In genomic region chr7:21851445-21852043, GRCh38 we compare ENCODE assay signal across 19 cellular contexts.
A peak's percentile ranks its signal among the peaks of the same experiment; 100 is the strongest.
DNase-seq lines count a peak whose midpoint lies in the region; ATAC-seq and TF ChIP-seq lines count a peak whose summit lies in the region.
"Had no signal": no experiment of that assay in that cellular context is flagged by ENCODE, and none has a peak within 500 bp of the region (broad histone marks: within the 10 kb centered on the region; RNA-seq: fewer than 3 reads in every experiment).

No MANE protein-coding gene starts in this region.

- TF ChIP-seq CTCF in Loucy (conservative IDR thresholded peaks at IDR 0.05; ENCODE audit: low read length) (no peak), neural crest cell (conservative IDR thresholded peaks at IDR 0.05) (no peak)

- H3K36me3 ChIP-seq in Loucy (ENCODE audit: insufficient read depth, low read length): no peaks in the 10 kb centered on the region
- H3K36me3 ChIP-seq: adrenal gland had no signal

- peaks cover 2% of the 10 kb centered on the region for H3K9me3 Mint-ChIP-seq in activated CD4-positive, alpha-beta T cell treated with anti-CD3 and anti-CD28 coated beads, Interleukin-2, amount 10 ng/mL, durations not matched to agents 7 days and 5 days
- H3K9me3 Mint-ChIP-seq in activated naive CD8-positive, alpha-beta T cell treated with anti-CD3 and anti-CD28 coated beads, Interleukin-2, amount 50 U/mL, for 24 hours: peaks cover 5% of the 10 kb centered on the region
- H3K9me3 Mint-ChIP-seq in neural crest cell: no peaks in the 10 kb centered on the region

- DNase-seq in activated CD4-positive, alpha-beta T cell treated with anti-CD3 and anti-CD28 coated beads, Interleukin-2, amount 10 ng/mL, durations not matched to agents 7 days and 5 days: no peak
- no peak for DNase-seq in activated CD4-positive, alpha-beta T cell treated with anti-CD3 and anti-CD28 coated beads, Interleukin-2, amount 50 U/mL, for 1 hour
- DNase-seq in activated naive CD8-positive, alpha-beta T cell treated with anti-CD3 and anti-CD28 coated beads, Interleukin-2, amount 50 U/mL, for 24 hours: no peak
- DNase-seq in neural crest cell (ENCODE audit: low read depth, low spot score): no peak
- DNase-seq in activated CD4-positive, CD25-positive, alpha-beta regulatory T cell treated with anti-CD3 and anti-CD28 coated beads, Interleukin-2, amount 50 U/mL, for 72 hours: no peak
- DNase-seq: activated CD8-positive, alpha-beta memory T cell treated with anti-CD3 and anti-CD28 coated beads, Interleukin-2, amount 50 U/mL, for 4 hours; foreskin melanocyte; KBM-7; natural killer cell; NCI-H1105 treated with DMSO at 0.1 percent for 48 hours; NCI-H2171; NCI-H774; PC-9 had no signal

- peak overlapping the region; percentile 93 for H3K27ac Mint-ChIP-seq in activated CD4-positive, alpha-beta T cell treated with anti-CD3 and anti-CD28 coated beads, Interleukin-2, amount 10 ng/mL, durations not matched to agents 7 days and 5 days
- H3K27ac Mint-ChIP-seq in activated naive CD8-positive, alpha-beta T cell treated with anti-CD3 and anti-CD28 coated beads, Interleukin-2, amount 50 U/mL, for 24 hours: peak overlapping the region; percentile 29
- H3K27ac Mint-ChIP-seq in neural crest cell (ENCODE audit: unreplicated experiment): peak overlapping the region; percentile 74

- CTCF ChIA-PET in activated CD4-positive, alpha-beta T cell treated with anti-CD3 and anti-CD28 coated beads, Interleukin-2, amount 10 ng/mL, durations not matched to agents 7 days and 5 days (lab: Charles Lee): no interaction called here

- H3K4me2 ChIP-seq in Loucy (ENCODE audit: low read depth, low read length, poor library complexity, severe bottlenecking): peak overlapping the region; percentile 72
- H3K4me2 ChIP-seq: PC-9 had no signal

- H3K4me3 ChIP-seq in Loucy (ENCODE audit: low read length, poor library complexity, severe bottlenecking): peak overlapping the region; percentile 57
- H3K4me3 ChIP-seq: adrenal gland, GM12878, lung, PC-9 had no signal

- peak overlapping the region; percentile 76 for H2AFZ ChIP-seq in Loucy (ENCODE audit: low read length)
- H2AFZ ChIP-seq: PC-9 had no signal

- POLR2A ChIA-PET in activated CD4-positive, alpha-beta T cell treated with anti-CD3 and anti-CD28 coated beads, Interleukin-2, amount 10 ng/mL, durations not matched to agents 7 days and 5 days (lab: Charles Lee): no interaction called here

- no peaks in the 10 kb centered on the region for H3K9me2 ChIP-seq in Loucy (replicated peaks; ENCODE audit: low read depth, low read length)

- no peaks in the 10 kb centered on the region for H3F3A ChIP-seq in Loucy (ENCODE audit: low read depth)

- peaks cover 1% of the 10 kb centered on the region for H3K36me3 Mint-ChIP-seq in activated CD4-positive, alpha-beta T cell treated with anti-CD3 and anti-CD28 coated beads, Interleukin-2, amount 10 ng/mL, durations not matched to agents 7 days and 5 days (ENCODE audit: low read depth)
- no peaks in the 10 kb centered on the region for H3K36me3 Mint-ChIP-seq in activated naive CD8-positive, alpha-beta T cell treated with anti-CD3 and anti-CD28 coated beads, Interleukin-2, amount 50 U/mL, for 24 hours (ENCODE audit: low read depth)
- H3K36me3 Mint-ChIP-seq in neural crest cell (ENCODE audit: low read depth): no peaks in the 10 kb centered on the region
- H3K36me3 Mint-ChIP-seq: natural killer cell had no signal

- no peak for ATAC-seq in activated naive CD8-positive, alpha-beta T cell treated with anti-CD3 and anti-CD28 coated beads, Interleukin-2, amount 50 U/mL, for 24 hours
- ATAC-seq in GM18867 (IDR thresholded peaks at IDR 0.05; ENCODE audit: unreplicated experiment) (no peak), HG02623 (IDR thresholded peaks at IDR 0.05; ENCODE audit: unreplicated experiment) (no peak)
- ATAC-seq: GM12878, natural killer cell had no signal

- peaks cover 2% of the 10 kb centered on the region for H3K27me3 Mint-ChIP-seq in activated CD4-positive, alpha-beta T cell treated with anti-CD3 and anti-CD28 coated beads, Interleukin-2, amount 10 ng/mL, durations not matched to agents 7 days and 5 days
- H3K27me3 Mint-ChIP-seq in activated naive CD8-positive, alpha-beta T cell treated with anti-CD3 and anti-CD28 coated beads, Interleukin-2, amount 50 U/mL, for 24 hours: no peaks in the 10 kb centered on the region
- no peaks in the 10 kb centered on the region for H3K27me3 Mint-ChIP-seq in neural crest cell (ENCODE audit: low read depth)

- H3K9ac ChIP-seq in Loucy (ENCODE audit: low read depth, low read length, poor library complexity, severe bottlenecking): peak overlapping the region; percentile 13

- H3K79me2 ChIP-seq in Loucy (ENCODE audit: insufficient read depth, low read length): no peaks in the 10 kb centered on the region

- H3K4me1 Mint-ChIP-seq in activated CD4-positive, alpha-beta T cell treated with anti-CD3 and anti-CD28 coated beads, Interleukin-2, amount 10 ng/mL, durations not matched to agents 7 days and 5 days: peaks cover 25% of the 10 kb centered on the region
- peaks cover 17% of the 10 kb centered on the region for H3K4me1 Mint-ChIP-seq in activated naive CD8-positive, alpha-beta T cell treated with anti-CD3 and anti-CD28 coated beads, Interleukin-2, amount 50 U/mL, for 24 hours
- no peaks in the 10 kb centered on the region for H3K4me1 Mint-ChIP-seq in neural crest cell

- H3K27me3 ChIP-seq in Loucy (ENCODE audit: insufficient read depth, low read length, poor library complexity, severe bottlenecking): no peaks in the 10 kb centered on the region
- H3K27me3 ChIP-seq: adrenal gland had no signal

- H3K4me3 Mint-ChIP-seq in activated CD4-positive, alpha-beta T cell treated with anti-CD3 and anti-CD28 coated beads, Interleukin-2, amount 10 ng/mL, durations not matched to agents 7 days and 5 days: peak overlapping the region; percentile 60
- no peak overlapping the region for H3K4me3 Mint-ChIP-seq in activated naive CD8-positive, alpha-beta T cell treated with anti-CD3 and anti-CD28 coated beads, Interleukin-2, amount 50 U/mL, for 24 hours
- H3K4me3 Mint-ChIP-seq in neural crest cell: no peak overlapping the region
- H3K4me3 Mint-ChIP-seq: natural killer cell had no signal

- peaks cover 12% of the 10 kb centered on the region for H3K4me1 ChIP-seq in Loucy (ENCODE audit: insufficient read depth, low read length, poor library complexity, severe bottlenecking)
- H3K4me1 ChIP-seq: adrenal gland had no signal

- H4K20me1 ChIP-seq in Loucy (ENCODE audit: insufficient read depth, low read length, poor library complexity, severe bottlenecking): no peaks in the 10 kb centered on the region

- no peaks in the 10 kb centered on the region for H3K9me3 ChIP-seq in Loucy (ENCODE audit: insufficient read depth, low read depth, low read length)
- H3K9me3 ChIP-seq: adrenal gland had no signal

Comparison
In these comparisons a context has a peak if more than half of its experiments do, and no peak if none do; other contexts are left out.
1. H3K27ac Mint-ChIP-seq: peak in every context shown above with its lines; median percentile 93 in activated CD4-positive, alpha-beta T cell treated with anti-CD3 and anti-CD28 coated beads, Interleukin-2, amount 10 ng/mL, durations not matched to agents 7 days and 5 days; 74 in neural crest cell; 29 in activated naive CD8-positive, alpha-beta T cell treated with anti-CD3 and anti-CD28 coated beads, Interleukin-2, amount 50 U/mL, for 24 hours.